In the genomic region with DNA sequence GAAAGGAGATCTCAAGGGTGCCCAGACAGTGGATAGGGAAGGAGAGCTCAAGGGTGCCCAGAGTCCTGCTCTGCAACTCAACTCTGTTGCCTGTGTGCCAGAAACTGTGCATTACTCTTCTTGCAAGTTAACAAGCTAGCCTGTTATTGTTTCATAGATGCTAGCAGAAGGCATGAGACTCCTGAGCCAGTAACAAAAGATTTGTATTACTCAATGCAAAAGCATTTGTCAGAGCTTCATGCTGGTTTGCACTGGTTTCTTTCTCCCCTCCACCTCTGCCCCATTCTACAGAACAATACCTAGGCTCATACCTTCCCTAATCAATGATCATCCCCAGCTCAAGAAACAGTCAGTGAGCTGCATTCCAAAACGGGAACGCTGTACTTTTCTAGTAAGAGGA, we compare ENCODE assay signal across 25 cellular contexts.
A peak's percentile ranks its signal among the peaks of the same experiment; 100 is the strongest.
DNase-seq lines count a peak whose midpoint lies in the region; ATAC-seq, FAIRE-seq and TF ChIP-seq lines count a peak whose summit lies in the region.
"Had no signal": no experiment of that assay in that cellular context is flagged by ENCODE, and none has a peak within 500 bp of the region (broad histone marks: within the 10 kb centered on the region; RNA-seq: fewer than 3 reads in every experiment).

No MANE protein-coding gene starts in this region.

- in situ Hi-C loops in HepG2 (cut with HindIII; ENCODE audit: extremely low pct_ligation_motif_present, low pct_unique_long_range_greater_than_20kb) (no loop called here), GM13977 (cut with MboI; ENCODE audit: low pct_unique_long_range_greater_than_20kb, low sequenced_read_pairs, unreplicated experiment) (no loop called here)

- intact Hi-C loops in PC-3 (cut with micrococcal nuclease): no loop called here
- intact Hi-C loops in HepG2 (cut with micrococcal nuclease; ENCODE audit: unreplicated experiment): no loop called here

- BruUV-seq in PC-3 (replicated peaks; lab: Mats Ljungman, UMichigan) (no TSS peak), HepG2 (replicated peaks; lab: Mats Ljungman, UMichigan) (no TSS peak)

- no peak overlapping the region for H3K4me2 ChIP-seq in GM23338
- no peak overlapping the region for H3K4me2 ChIP-seq in PC-3 (ENCODE audit: low read length)
- H3K4me2 ChIP-seq in HepG2 (ENCODE audit: low read depth, low read length): no peak overlapping the region

- H3K27ac Mint-ChIP-seq in GM23338: no peak overlapping the region
- H3K27ac Mint-ChIP-seq: activated CD4-positive, alpha-beta T cell treated with anti-CD3 and anti-CD28 coated beads, Interleukin-2, amount 10 ng/mL, durations not matched to agents 24 days and 14 days; activated naive CD4-positive, alpha-beta T cell treated with anti-CD3 and anti-CD28 coated beads, Interleukin-2, amount 10 ng/mL, durations not matched to agents 7 days and 5 days; CD14-positive monocyte; nephron had no signal

- no peaks in the 10 kb centered on the region for H3K27me3 Mint-ChIP-seq in GM23338 (ENCODE audit: insufficient read depth, low read depth, poor library complexity)
- H3K27me3 Mint-ChIP-seq: activated CD4-positive, alpha-beta T cell treated with anti-CD3 and anti-CD28 coated beads, Interleukin-2, amount 10 ng/mL, durations not matched to agents 24 days and 14 days; activated naive CD4-positive, alpha-beta T cell treated with anti-CD3 and anti-CD28 coated beads, Interleukin-2, amount 10 ng/mL, durations not matched to agents 7 days and 5 days had no signal

- no peaks in the 10 kb centered on the region for H3K79me2 ChIP-seq in GM23338 (replicated peaks; ENCODE audit: insufficient read depth)
- H3K79me2 ChIP-seq in PC-3 (ENCODE audit: low read length): no peaks in the 10 kb centered on the region
- H3K79me2 ChIP-seq in HepG2 (ENCODE audit: insufficient read depth, low read length): no peaks in the 10 kb centered on the region

- no peak overlapping the region for H3K9ac ChIP-seq in PC-3 (ENCODE audit: low read length)
- no peak overlapping the region for H3K9ac ChIP-seq in HepG2 (ENCODE audit: insufficient read depth, low read depth, low read length)

- no peaks in the 10 kb centered on the region for H3K9me2 ChIP-seq in GM23338 (ENCODE audit: insufficient read depth)
- no peaks in the 10 kb centered on the region for H3K9me2 ChIP-seq in PC-3 (replicated peaks; ENCODE audit: low read length)

- H3K27ac ChIP-seq in GM23338 (ENCODE audit: low read depth) (no peak overlapping the region), PC-3 (ENCODE audit: low read length) (no peak overlapping the region), HepG2 (ENCODE audit: extremely low read length, insufficient read depth, low read length) (no peak overlapping the region)
- H3K27ac ChIP-seq: lower lobe of right lung, pancreas, right atrium auricular region, VCaP had no signal

- no peak for TF ChIP-seq POLR2A in HepG2 (IDR thresholded peaks at IDR 0.05; ENCODE audit: insufficient read depth in 1 of 2, low read depth in 2 of 2, low read length in 2 of 2)

- H3K4me3 Mint-ChIP-seq in GM23338: no peak overlapping the region
- H3K4me3 Mint-ChIP-seq: activated CD4-positive, alpha-beta T cell treated with anti-CD3 and anti-CD28 coated beads, Interleukin-2, amount 10 ng/mL, durations not matched to agents 24 days and 14 days; activated naive CD4-positive, alpha-beta T cell treated with anti-CD3 and anti-CD28 coated beads, Interleukin-2, amount 10 ng/mL, durations not matched to agents 7 days and 5 days; CD14-positive monocyte; nephron had no signal

- H3K27me3 ChIP-seq in GM23338 (ENCODE audit: insufficient read depth) (no peaks in the 10 kb centered on the region), PC-3 (ENCODE audit: low read length) (no peaks in the 10 kb centered on the region), HepG2 (ENCODE audit: control insufficient read depth in 1 of 2, insufficient read depth in 2 of 2, low read length in 2 of 2) (no peaks in the 10 kb centered on the region)
- H3K27me3 ChIP-seq: pancreas, right atrium auricular region had no signal

- TF ChIP-seq EP300 in HepG2 (IDR thresholded peaks at IDR 0.05; ENCODE audit: low read depth in 2 of 2, low read length in 2 of 2): no peak
- TF ChIP-seq EP300 in HepG2 (CRISPR knock-in tag; IDR thresholded peaks at IDR 0.05; ENCODE audit: borderline replicate concordance): no peak

- ATAC-seq in GM23338 (no peak), PC-3 (no peak), HepG2 (no peak)
- ATAC-seq: lower lobe of right lung, pancreas had no signal

- POLR2A ChIA-PET in PC-3 (lab: Charles Lee; ENCODE audit: unreplicated experiment): no interaction called here
- POLR2A ChIA-PET in HepG2 (lab: Yijun Ruan, JAX): no interaction called here

- H3K4me3 ChIP-seq in GM23338: no peak overlapping the region
- no peak overlapping the region for H3K4me3 ChIP-seq in fibroblast of the aortic adventitia (ENCODE audit: low read depth, low read length)
- H3K4me3 ChIP-seq in PC-3 (ENCODE audit: low read length): no peak overlapping the region
- H3K4me3 ChIP-seq in HepG2 (replicated peaks in 1 of 3; ENCODE audit: insufficient read depth in 1 of 3, low read depth in 2 of 3, low read length in 3 of 3): no peak overlapping the region
- H3K4me3 ChIP-seq: lower lobe of right lung, pancreas, right atrium auricular region had no signal

- H3K36me3 ChIP-seq in GM23338 (ENCODE audit: insufficient read depth) (no peaks in the 10 kb centered on the region), PC-3 (ENCODE audit: low read depth, low read length) (no peaks in the 10 kb centered on the region), HepG2 (replicated peaks in 1 of 2; ENCODE audit: control insufficient read depth in 1 of 2, insufficient read depth in 2 of 2, low read length in 2 of 2) (no peaks in the 10 kb centered on the region)
- H3K36me3 ChIP-seq: lower lobe of right lung, pancreas, right atrium auricular region had no signal

- peaks cover 5% of the 10 kb centered on the region for H3K4me1 Mint-ChIP-seq in GM23338
- H3K4me1 Mint-ChIP-seq: activated naive CD4-positive, alpha-beta T cell treated with anti-CD3 and anti-CD28 coated beads, Interleukin-2, amount 10 ng/mL, durations not matched to agents 7 days and 5 days; CD14-positive monocyte; nephron had no signal

- H3F3A ChIP-seq in GM23338 (replicated peaks; ENCODE audit: low read depth) (no peaks in the 10 kb centered on the region), PC-3 (ENCODE audit: low read length, unreplicated experiment) (no peaks in the 10 kb centered on the region)

- no peaks in the 10 kb centered on the region for H3K9me3 Mint-ChIP-seq in GM23338
- H3K9me3 Mint-ChIP-seq: activated CD4-positive, alpha-beta T cell treated with anti-CD3 and anti-CD28 coated beads, Interleukin-2, amount 10 ng/mL, durations not matched to agents 24 days and 14 days; activated naive CD4-positive, alpha-beta T cell treated with anti-CD3 and anti-CD28 coated beads, Interleukin-2, amount 10 ng/mL, durations not matched to agents 7 days and 5 days; nephron had no signal

- H3K4me1 ChIP-seq in GM23338 (ENCODE audit: insufficient read depth): no peaks in the 10 kb centered on the region
- no peaks in the 10 kb centered on the region for H3K4me1 ChIP-seq in PC-3 (ENCODE audit: insufficient read depth, low read length)
- H3K4me1 ChIP-seq in HepG2 (ENCODE audit: insufficient read depth, low read length): no peaks in the 10 kb centered on the region
- H3K4me1 ChIP-seq: lower lobe of right lung, pancreas, right atrium auricular region had no signal

- H2AFZ ChIP-seq in GM23338 (peak overlapping the region; percentile 75), PC-3 (ENCODE audit: low read length) (no peak overlapping the region), HepG2 (ENCODE audit: low read length) (no peak overlapping the region)

- H3K9me3 ChIP-seq in PC-3 (ENCODE audit: low read length) (no peaks in the 10 kb centered on the region), HepG2 (ENCODE audit: low read length) (no peaks in the 10 kb centered on the region)
- H3K9me3 ChIP-seq: lower lobe of right lung, pancreas, right atrium auricular region had no signal

- H4K20me1 ChIP-seq in GM23338 (replicated peaks; ENCODE audit: insufficient read depth) (no peaks in the 10 kb centered on the region), PC-3 (ENCODE audit: low read length) (no peaks in the 10 kb centered on the region), HepG2 (ENCODE audit: insufficient read depth, low read length) (no peaks in the 10 kb centered on the region)

- CTCF ChIA-PET in PC-3 (lab: Charles Lee): no interaction called here
- CTCF ChIA-PET in HepG2 (lab: Yijun Ruan, JAX; ENCODE audit: low intra/inter-chr PET ratio, low total read pairs): no interaction called here

- DNase-seq in GM23338 (ENCODE audit: low spot score) (no peak), amniotic epithelial cell (ENCODE audit: low read depth) (peak; percentile 17), fibroblast of the aortic adventitia (ENCODE audit: low read depth) (peak; percentile 58), renal cortical epithelial cell (ENCODE audit: low read depth) (peak; percentile 80), PC-3 (no peak), HepG2 (ENCODE audit: low spot score) (no peak), GM13977 (ENCODE audit: low spot score) (no peak)
- DNase-seq: activated CD4-positive, alpha-beta T cell treated with anti-CD3 and anti-CD28 coated beads, Interleukin-2, amount 10 ng/mL, durations not matched to agents 24 days and 14 days; activated naive CD4-positive, alpha-beta T cell treated with anti-CD3 and anti-CD28 coated beads, Interleukin-2, amount 10 ng/mL, durations not matched to agents 7 days and 5 days; caudate nucleus; GOT3; KBM-7; lower lobe of right lung; NCI-H1105 treated with DMSO at 0.1 percent for 48 hours; NCI-H1930; NCI-H524; NK-92 treated with Interleukin-12 subunit alpha and Interleukin-12 subunit beta, amount 100 ng/mL, for 24 hours; pancreas; Right ventricle myocardium superior; stimulated activated CD4-positive, alpha-beta T cell treated with anti-CD3 and anti-CD28 coated beads, Interleukin-2, amount 100 ng/mL, for 24 hours had no signal

- 4% methylated on average over 2 of the region's 2 CpGs for WGBS in HepG2 (ENCODE audit: low lambda C conversion rate)

- TF ChIP-seq CTCF in GM23338 (conservative IDR thresholded peaks at IDR 0.05; ENCODE audit: low read depth in 2 of 2): no peak
- TF ChIP-seq CTCF in fibroblast of the aortic adventitia (IDR thresholded peaks at IDR 0.05; ENCODE audit: insufficient read depth, low read length): no peak
- TF ChIP-seq CTCF in PC-3 (conservative IDR thresholded peaks at IDR 0.05; ENCODE audit: low read depth, low read length): no peak
- TF ChIP-seq CTCF in HepG2 (CRISPR knock-in tag; IDR thresholded peaks at IDR 0.05): no peak
- TF ChIP-seq CTCF in GM13977 (IDR thresholded peaks at IDR 0.05; ENCODE audit: extremely low read depth, insufficient read depth, missing control alignments): no peak

- TF ChIP-seq RAD21 in HepG2 (CRISPR knock-in tag; IDR thresholded peaks at IDR 0.05): no peak

- no peak for FAIRE-seq in HepG2 (lab: Jason Lieb, UNC)
- FAIRE-seq: GM12892, pancreas had no signal

- H3K36me3 Mint-ChIP-seq in GM23338 (ENCODE audit: low read depth): no peaks in the 10 kb centered on the region
- H3K36me3 Mint-ChIP-seq: activated naive CD4-positive, alpha-beta T cell treated with anti-CD3 and anti-CD28 coated beads, Interleukin-2, amount 10 ng/mL, durations not matched to agents 7 days and 5 days; CD14-positive monocyte had no signal

TF ChIP-seq in HepG2, 621 proteins besides CTCF, POLR2A, EP300 and RAD21 (continues in another document):
- TF ChIP-seq ATM (IDR thresholded peaks at IDR 0.05; ENCODE audit: borderline replicate concordance) (no peak), SNAPC2 (CRISPR knock-in tag; IDR thresholded peaks at IDR 0.05) (no peak), ZNF317 (CRISPR knock-in tag; IDR thresholded peaks at IDR 0.05) (no peak)

Comparison
In these comparisons a context has a peak if more than half of its experiments do, and no peak if none do; other contexts are left out.
1. DNase-seq: peak in amniotic epithelial cell (single experiment), fibroblast of the aortic adventitia (single experiment) and renal cortical epithelial cell (single experiment); none in GM23338 (single experiment), PC-3 (single experiment), HepG2 (single experiment) and GM13977 (single experiment).